In the genomic region with DNA sequence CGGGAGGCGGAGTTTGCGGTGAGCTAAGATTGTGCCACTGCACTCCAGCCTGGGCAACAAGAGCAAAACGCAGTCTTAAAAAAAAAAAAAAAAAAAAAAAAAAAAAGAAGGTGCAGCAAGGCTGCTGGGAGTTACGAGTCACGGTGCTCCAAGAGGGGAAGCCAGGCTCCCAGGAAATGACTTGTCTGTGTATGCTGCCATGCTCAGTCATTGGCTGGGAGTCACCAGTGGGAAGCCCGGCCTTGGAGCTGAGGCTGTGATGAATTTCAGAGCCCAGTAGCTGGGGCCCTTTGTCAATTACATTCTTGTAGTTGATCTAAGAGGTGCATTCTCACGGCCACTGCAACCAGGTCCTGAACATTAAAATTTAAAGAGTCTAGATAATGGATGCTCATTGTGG, we compare ENCODE assay signal across 25 cellular contexts.
DNase-seq lines count a peak whose midpoint lies in the region; ATAC-seq, FAIRE-seq and TF ChIP-seq lines count a peak whose summit lies in the region.
"Had no signal": no experiment of that assay in that cellular context is flagged by ENCODE, and none has a peak within 500 bp of the region (broad histone marks: within the 10 kb centered on the region; RNA-seq: fewer than 3 reads in every experiment).

No MANE protein-coding gene starts in this region.

- intact Hi-C loops in adrenal gland (cut with DNase I) = no loop called here

- TF ChIP-seq POLR2A in adrenal gland (IDR thresholded peaks at IDR 0.05) (no peak), GM12891 (IDR thresholded peaks at IDR 0.05; ENCODE audit: low read depth, low read length) (no peak)

- no peak overlapping the region for H3K4me3 ChIP-seq in adrenal gland
- H3K4me3 ChIP-seq: SJSA1 had no signal

- no peak for FAIRE-seq in GM12891 (lab: Jason Lieb, UNC)

- H3K36me3 ChIP-seq in adrenal gland (replicated peaks in 1 of 2) = no peaks in the 10 kb centered on the region
- H3K36me3 ChIP-seq: SJSA1 had no signal

- DNase-seq in EL (peak; percentile 6), M059J (ENCODE audit: low read depth) (peak; percentile 15), adrenal gland (peak in 4 of 7 donors; percentile 24 to 33 (median 28)), OCI-M2 (lab: John Stamatoyannopoulos, UW; ENCODE audit: unreplicated experiment) (no peak), GM19238 (ENCODE audit: insufficient read length, low spot score) (no peak), GM12891 (ENCODE audit: insufficient read length, low spot score) (no peak)
- DNase-seq: C1 segment of cervical spinal cord; CD4-positive, alpha-beta memory T cell; COR-L47; DMS53; GOT3; HCEC 1CT; MV-4-11; NCI-H1105; NCI-H146; NCI-H1930; NCI-H2107; NCI-H446; NCI-H524 treated with DMSO at 0.1 percent for 48 hours; NCI-H774; PC-3; Right ventricle myocardium superior had no signal

- no peaks in the 10 kb centered on the region for H3K9me3 ChIP-seq in adrenal gland (replicated peaks in 1 of 3)
- H3K9me3 ChIP-seq: SJSA1 had no signal

- H3K27ac ChIP-seq in adrenal gland = no peak overlapping the region
- H3K27ac ChIP-seq: HL-60, SJSA1 had no signal

- WGBS in adrenal gland, 4 donors = 84 to 91% (median 89%) methylated on average over 8 of the region's 8 CpGs

- TF ChIP-seq CTCF in adrenal gland (IDR thresholded peaks at IDR 0.05) = no peak

- H3K27me3 ChIP-seq in adrenal gland = no peaks in the 10 kb centered on the region

- ATAC-seq in HG03571 (IDR thresholded peaks at IDR 0.05; ENCODE audit: unreplicated experiment) = no peak
- ATAC-seq: PC-3 had no signal

- H3K4me1 ChIP-seq in adrenal gland (replicated peaks in 1 of 2) = no peaks in the 10 kb centered on the region
- H3K4me1 ChIP-seq: SJSA1 had no signal

TF ChIP-seq in GM12891, 5 proteins besides CTCF, POLR2A, EP300 and RAD21:
- no peak for TF ChIP-seq POU2F2 (IDR thresholded peaks at IDR 0.05; ENCODE audit: low read depth, low read length)
- no peak for TF ChIP-seq SPI1 (IDR thresholded peaks at IDR 0.05; ENCODE audit: low read depth, low read length)
- no peak for TF ChIP-seq POLR2AphosphoS5 (IDR thresholded peaks at IDR 0.05; ENCODE audit: low read depth, low read length)
- TF ChIP-seq TAF1 (IDR thresholded peaks at IDR 0.05; ENCODE audit: low read depth, low read length) = no peak
- TF ChIP-seq PAX5 (IDR thresholded peaks at IDR 0.05; ENCODE audit: insufficient read depth, low read length, severe bottlenecking) = no peak

Comparison
In these comparisons a context has a peak if more than half of its experiments do, and no peak if none do; other contexts are left out.
1. DNase-seq: peak in EL (single experiment), M059J (single experiment) and adrenal gland (4 of 7); none in OCI-M2 (single experiment), GM19238 (single experiment) and GM12891 (single experiment).